ENCODE assay signal across 8 cellular contexts in genomic region chr4:88320780-88321373, GRCh38. TPM values are rescaled to one million over a fixed set of nuclear protein-coding genes. Genes with fewer than 3 reads are reported as not detected.
A peak's percentile ranks its signal among the peaks of the same experiment; 100 is the strongest.
DNase-seq lines count a peak whose midpoint lies in the region; ATAC-seq and TF ChIP-seq lines count a peak whose summit lies in the region.

No MANE protein-coding gene starts in this region.

- H3K27me3 Mint-ChIP-seq in H9 (ENCODE audit: low read depth), result no peaks in the 10 kb centered on the region

- no peaks in the 10 kb centered on the region for H3K9me3 ChIP-seq in H9 (ENCODE audit: control insufficient read depth, low read depth, low read length)
- H3K9me3 ChIP-seq in vagina, result no peaks in the 10 kb centered on the region

- H3K18ac ChIP-seq in H9 (ENCODE audit: insufficient read length, low read depth, low read length), result peak overlapping the region; percentile 46

- intact Hi-C loops in vagina (cut with DNase I), result no loop called here

- no peaks in the 10 kb centered on the region for H3K79me2 ChIP-seq in H9 (ENCODE audit: insufficient read depth, low read length)

- H4K5ac ChIP-seq in H9 (ENCODE audit: insufficient read length, low read depth, low read length), result no peak overlapping the region

- no peaks in the 10 kb centered on the region for H3K23me2 ChIP-seq in H9 (ENCODE audit: insufficient read length, low read depth, low read length, poor library complexity, severe bottlenecking)

- no peak overlapping the region for H2BK120ac ChIP-seq in H9 (ENCODE audit: low read depth, low read length, poor library complexity, severe bottlenecking)

- H3K9ac ChIP-seq in H9 (ENCODE audit: extremely low read depth, insufficient read length, low read length), result no peak overlapping the region

- peak; percentile 72 to 73 for ATAC-seq in activated CD4-positive, CD25-positive, alpha-beta regulatory T cell treated with anti-CD3 and anti-CD28 coated beads, Interleukin-2, amount 50 U/mL, for 24 hours

- H3K27ac Mint-ChIP-seq in H9, result peak overlapping the region; percentile 46 to 93 (median 59); a peak in 6 of 7 replicates

- peaks cover 32 to 33% of the 10 kb centered on the region in 2 experiments for H3K4me1 Mint-ChIP-seq in H9

- H2BK15ac ChIP-seq in H9 (ENCODE audit: low read depth, low read length), result no peak overlapping the region

- H3T11ph ChIP-seq in H9 (ENCODE audit: low read length), result no peak overlapping the region

- no peaks in the 10 kb centered on the region; the same call in 1 of the 2 replicates for H3K4me1 ChIP-seq in H9 (ENCODE audit: insufficient read depth, low read length)
- peaks cover 6% of the 10 kb centered on the region for H3K4me1 ChIP-seq in vagina

- H3K23ac ChIP-seq in H9 (ENCODE audit: insufficient read length, low read depth, low read length), result no peak overlapping the region

- H2BK20ac ChIP-seq in H9 (ENCODE audit: low read depth, low read length, poor library complexity, severe bottlenecking), result no peak overlapping the region

- DNase-seq in activated CD4-positive, CD25-positive, alpha-beta regulatory T cell (lab: John Stamatoyannopoulos, UW), result no peak
- DNase-seq in H9, result peak; percentile 28
- DNase-seq in LNCaP clone FGC (ENCODE audit: low read depth), result peak; percentile 75
- DNase-seq in activated T-cell treated with anti-CD3 and anti-CD28 coated beads, Interleukin-2, amount 50 U/mL, for 48 hours, result peak; percentile 41 to 53
- peak; percentile 73 for DNase-seq in islet precursor cell
- no peak for DNase-seq in vagina (ENCODE audit: extremely low spot score in 2 of 2)
- DNase-seq in NK-92 treated with Interleukin-12 subunit alpha and Interleukin-12 subunit beta, amount 100 ng/mL, for 24 hours (lab: John Stamatoyannopoulos, UW), result no peak

- no peaks in the 10 kb centered on the region for H3K79me1 ChIP-seq in H9 (ENCODE audit: insufficient read depth, low read depth, low read length, poor library complexity, severe bottlenecking)

- H4K20me1 ChIP-seq in H9 (ENCODE audit: control insufficient read depth, insufficient read depth, insufficient read length), result no peaks in the 10 kb centered on the region

- H2AFZ ChIP-seq in H9 (ENCODE audit: low read length), result peak overlapping the region; percentile 1

- no CpG with 5 or more reads among the region's 5 CpGs for WGBS in H9 (ENCODE audit: extremely low coverage, insufficient read length, low lambda C conversion rate)

- H3K4me3 Mint-ChIP-seq in H9, result no peak overlapping the region

- peaks cover 0 to 21% (median 1%) of the 10 kb centered on the region in 3 experiments; a peak in 4 of 7 replicates for H3K36me3 Mint-ChIP-seq in H9 (ENCODE audit: insufficient read depth in 1 of 3, low read depth in 3 of 3)

- no peak overlapping the region for H3K4me2 ChIP-seq in H9 (ENCODE audit: insufficient read depth, insufficient read length, low read length)

- no peak overlapping the region for H2BK5ac ChIP-seq in H9 (ENCODE audit: insufficient read length, low read length)

- H3K27me3 ChIP-seq in H9 (ENCODE audit: insufficient read depth, low read length) (no peaks in the 10 kb centered on the region), vagina (no peaks in the 10 kb centered on the region)

- peaks cover 9 to 17% of the 10 kb centered on the region in 2 experiments; a peak in 4 of 5 replicates for H3K9me3 Mint-ChIP-seq in H9

- TF ChIP-seq POLR2A in vagina (IDR thresholded peaks at IDR 0.05), result no peak

- no peak overlapping the region for H2BK12ac ChIP-seq in H9 (ENCODE audit: insufficient read length, low read depth, low read length)

- H3K4me3 ChIP-seq in LNCaP clone FGC (ENCODE audit: low read depth, low read length) (peak overlapping the region; percentile 33), vagina (no peak overlapping the region)

- no peaks in the 10 kb centered on the region for H3K36me3 ChIP-seq in vagina

- TF ChIP-seq CTCF in H9 (conservative IDR thresholded peaks at IDR 0.05) (no peak), LNCaP clone FGC (IDR thresholded peaks at IDR 0.05; ENCODE audit: control insufficient read depth, extremely low read depth, insufficient read depth) (no peak), vagina (IDR thresholded peaks at IDR 0.05) (no peak)

- H2AK5ac ChIP-seq in H9 (ENCODE audit: insufficient read length, low read length), result no peak overlapping the region

- H3K14ac ChIP-seq in H9 (ENCODE audit: insufficient read depth, low read length), result 0 out of 2 replicates have a peak overlapping the region, but pooled peaks have one; percentile 2

- H3K27ac ChIP-seq in H9 (ENCODE audit: insufficient read length, low read depth, low read length) (no peak overlapping the region), vagina (peak overlapping the region; percentile 51)

- no peak overlapping the region for H3K4ac ChIP-seq in H9 (ENCODE audit: low read depth, low read length)

- H3K56ac ChIP-seq in H9 (ENCODE audit: insufficient read length, low read depth, low read length), result no peak overlapping the region

- no peak overlapping the region for H4K8ac ChIP-seq in H9 (replicated peaks; ENCODE audit: insufficient read length, low read depth, low read length)

- H4K91ac ChIP-seq in H9 (ENCODE audit: insufficient read length, low read depth, low read length), result no peak overlapping the region

RNA-seq across cellular contexts. Expression of gene PPM1K, which starts 36.5 kb away (rescaled TPM):
- total RNA-seq in H9 (2021), result 10.2 and 10.4 TPM in 2 replicates
- 22.8 TPM for total RNA-seq in vagina

RNA-seq across cellular contexts. Expression of gene HERC6, which starts 57.8 kb away (rescaled TPM):
- total RNA-seq in H9 (2021) (8.2 and 8.3 TPM in 2 replicates), vagina (14.5 TPM)

Comparison
In these comparisons a context has a peak if more than half of its experiments do, and no peak if none do; other contexts are left out.
1. DNase-seq: peak in H9 (single experiment), LNCaP clone FGC (single experiment), activated T-cell treated with anti-CD3 and anti-CD28 coated beads, Interleukin-2, amount 50 U/mL, for 48 hours (2 of 2) and islet precursor cell (single experiment); none in activated CD4-positive, CD25-positive, alpha-beta regulatory T cell (0 of 4), vagina (0 of 2) and NK-92 treated with Interleukin-12 subunit alpha and Interleukin-12 subunit beta, amount 100 ng/mL, for 24 hours (single experiment).